In the genomic region with DNA sequence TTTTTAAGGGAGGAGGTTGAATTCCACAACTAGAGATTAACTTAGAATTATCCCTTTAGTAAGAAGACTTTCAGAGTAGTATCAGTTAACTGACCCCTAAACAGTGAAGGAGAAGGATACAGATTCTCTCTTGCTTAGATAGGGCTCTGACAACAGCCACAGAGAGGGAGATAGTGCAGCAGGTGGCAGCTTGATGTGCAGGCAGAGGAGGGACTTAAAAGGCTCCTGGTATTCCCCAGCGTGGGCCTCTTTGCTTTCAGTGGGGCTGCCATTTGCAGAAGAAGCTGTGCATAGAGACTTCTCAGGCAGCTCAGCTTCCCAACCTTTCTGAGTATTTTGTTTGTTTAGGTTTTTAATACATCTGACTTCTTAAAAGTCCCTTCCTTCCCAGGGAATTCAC, we compare ENCODE assay signal across 16 cellular contexts. TPM values are rescaled to one million over a fixed set of nuclear protein-coding genes. Genes with fewer than 3 reads are reported as not detected.
DNase-seq lines count a peak whose midpoint lies in the region; ATAC-seq and TF ChIP-seq lines count a peak whose summit lies in the region.
"Had no signal": no experiment of that assay in that cellular context is flagged by ENCODE, and none has a peak within 500 bp of the region (broad histone marks: within the 10 kb centered on the region; RNA-seq: fewer than 3 reads in every experiment).

No MANE protein-coding gene starts in this region.

- H3K4me1 Mint-ChIP-seq in neural progenitor cell = peaks cover 16% of the 10 kb centered on the region

- peaks cover 17% of the 10 kb centered on the region for H3K27me3 ChIP-seq in neural progenitor cell
- no peaks in the 10 kb centered on the region for H3K27me3 ChIP-seq in PC-9 (ENCODE audit: insufficient read depth, low read depth)
- H3K27me3 ChIP-seq: tibial nerve had no signal

- peaks cover 22% of the 10 kb centered on the region for H3K4me1 ChIP-seq in neural progenitor cell
- H3K4me1 ChIP-seq in PC-9 (replicated peaks; ENCODE audit: insufficient read depth) = no peaks in the 10 kb centered on the region
- H3K4me1 ChIP-seq: Caco-2 had no signal

- H3K4me2 ChIP-seq in neural progenitor cell (peak overlapping the region; percentile 57), PC-9 (no peak overlapping the region)

- no peak overlapping the region for H3K4me3 ChIP-seq in neural progenitor cell
- H3K4me3 ChIP-seq in PC-9 = no peak overlapping the region
- H3K4me3 ChIP-seq: dorsolateral prefrontal cortex, skin epidermis, tibial nerve had no signal

- H3K27ac ChIP-seq in neural progenitor cell = no peak overlapping the region
- no peak overlapping the region for H3K27ac ChIP-seq in PC-9
- H3K27ac ChIP-seq: dorsolateral prefrontal cortex, skin epidermis, tibial nerve had no signal

- no peaks in the 10 kb centered on the region for H3K27me3 Mint-ChIP-seq in neural progenitor cell (ENCODE audit: insufficient read depth, low read depth)

- no peak overlapping the region for H3K4me3 Mint-ChIP-seq in neural progenitor cell

- no peaks in the 10 kb centered on the region for H3K9me3 Mint-ChIP-seq in neural progenitor cell

- peak; percentile 63 for ATAC-seq in HG02678 (IDR thresholded peaks at IDR 0.05; ENCODE audit: unreplicated experiment)

- peak overlapping the region; percentile 11 for H2AFZ ChIP-seq in neural progenitor cell (replicated peaks)
- no peak overlapping the region for H2AFZ ChIP-seq in PC-9

- H3K36me3 ChIP-seq in neural progenitor cell (no peaks in the 10 kb centered on the region), PC-9 (ENCODE audit: low read depth) (no peaks in the 10 kb centered on the region)
- H3K36me3 ChIP-seq: tibial nerve had no signal

- no peaks in the 10 kb centered on the region for H3K9me2 ChIP-seq in PC-9 (ENCODE audit: insufficient read depth)

- H3F3A ChIP-seq in neural progenitor cell (ENCODE audit: low read depth) (no peaks in the 10 kb centered on the region), PC-9 (ENCODE audit: insufficient read depth, low read depth) (no peaks in the 10 kb centered on the region)

- peak; percentile 14 for DNase-seq in NCI-H1092 treated with DMSO at 0.1 percent for 48 hours (lab: John Stamatoyannopoulos, UW)
- no peak for DNase-seq in NCI-H1092 (lab: John Stamatoyannopoulos, UW)
- DNase-seq in NCI-H2227 treated with DMSO at 0.1 percent for 48 hours (lab: John Stamatoyannopoulos, UW) = peak; percentile 6
- DNase-seq in neural progenitor cell (ENCODE audit: low spot score) = peak; percentile 54
- DNase-seq in NCI-H1105 treated with DMSO at 0.1 percent for 48 hours (lab: John Stamatoyannopoulos, UW) = no peak
- DNase-seq in PC-9 = no peak
- no peak for DNase-seq in activated effector memory CD4-positive, alpha-beta T cell treated with Interleukin-2 at 50 U/mL for 16 hours
- DNase-seq: 8988T; activated T-cell treated with anti-CD3 and anti-CD28 coated beads, Interleukin-2, amount 50 U/mL, for 1 hour; anterior cingulate cortex; Caco-2; dorsolateral prefrontal cortex; islet precursor cell had no signal

- POLR2A ChIA-PET in PC-9 (lab: Charles Lee; ENCODE audit: unreplicated experiment) = interaction anchor here (0.7 kb wide), 1 partner anchor 133 kb away, joined by 3 read pairs; no protein-coding TSS in a partner anchor

- TF ChIP-seq CTCF in neural progenitor cell (IDR thresholded peaks at IDR 0.05) = no peak
- TF ChIP-seq CTCF in PC-9 (conservative IDR thresholded peaks at IDR 0.05) = no peak

- no peaks in the 10 kb centered on the region for H4K20me1 ChIP-seq in neural progenitor cell (ENCODE audit: low read depth)
- H4K20me1 ChIP-seq in PC-9 (ENCODE audit: insufficient read depth) = no peaks in the 10 kb centered on the region

- no peaks in the 10 kb centered on the region for H3K79me2 ChIP-seq in neural progenitor cell (ENCODE audit: low read depth)
- H3K79me2 ChIP-seq in PC-9 (ENCODE audit: low read depth) = no peaks in the 10 kb centered on the region

- H3K9ac ChIP-seq in neural progenitor cell = no peak overlapping the region

- BruUV-seq in PC-9 (replicated peaks; lab: Mats Ljungman, UMichigan) = no TSS peak

- CTCF ChIA-PET in PC-9 (lab: Charles Lee) = interaction anchor here (0.6 kb wide), 2 partner anchors 32 to 128 kb away, joined by 3 read pairs; no protein-coding TSS in a partner anchor

- H3K36me3 Mint-ChIP-seq in neural progenitor cell = no peaks in the 10 kb centered on the region

- H3K27ac Mint-ChIP-seq in neural progenitor cell = no peak overlapping the region

- intact Hi-C loops in PC-9 (cut with micrococcal nuclease; ENCODE audit: unreplicated experiment) = no loop called here

- no peaks in the 10 kb centered on the region for H3K9me3 ChIP-seq in neural progenitor cell (ENCODE audit: low read depth)
- no peaks in the 10 kb centered on the region for H3K9me3 ChIP-seq in PC-9 (ENCODE audit: insufficient read depth, low read depth)
- H3K9me3 ChIP-seq: Caco-2, tibial nerve had no signal

RNA-seq across cellular contexts. Expression of a gene that starts 15.9 kb away (rescaled TPM):
- total RNA-seq in neural progenitor cell (ENCODE audit: low replicate concordance) = 5.1 and 10.9 TPM in 2 replicates
- total RNA-seq in PC-9 (2021) = 2.6 and 2.8 TPM in 2 replicates

Comparison
In these comparisons a context has a peak if more than half of its experiments do, and no peak if none do; other contexts are left out.
1. DNase-seq: peak in NCI-H1092 treated with DMSO at 0.1 percent for 48 hours (single experiment), NCI-H2227 treated with DMSO at 0.1 percent for 48 hours (single experiment) and neural progenitor cell (single experiment); none in NCI-H1092 (single experiment), NCI-H1105 treated with DMSO at 0.1 percent for 48 hours (single experiment), PC-9 (0 of 2) and activated effector memory CD4-positive, alpha-beta T cell treated with Interleukin-2 at 50 U/mL for 16 hours (single experiment).